8 cellular contexts compared by ENCODE assay signal in genomic region chr7:129169705-129170319, GRCh38. TPM values are rescaled to one million over a fixed set of nuclear protein-coding genes. Genes with fewer than 3 reads are reported as not detected.
DNase-seq lines count a peak whose midpoint lies in the region; ATAC-seq and TF ChIP-seq lines count a peak whose summit lies in the region.

No MANE protein-coding gene starts in this region.

- H3K27me3 ChIP-seq in iPS-15b (ENCODE audit: control insufficient read depth, insufficient read depth, low read length), result no peaks in the 10 kb centered on the region
- H3K27me3 ChIP-seq in thoracic aorta (replicated peaks; ENCODE audit: insufficient read depth), result no peaks in the 10 kb centered on the region

- peak overlapping the region; percentile 64 for H3K4me3 ChIP-seq in iPS-15b (ENCODE audit: low read depth, low read length)
- H3K4me3 ChIP-seq in thoracic aorta, result peak overlapping the region; percentile 80

- H3K9me3 ChIP-seq in iPS-15b (ENCODE audit: control insufficient read depth, insufficient read depth, low read length) (no peaks in the 10 kb centered on the region), thoracic aorta (no peaks in the 10 kb centered on the region)

- H3K9ac ChIP-seq in iPS-15b (ENCODE audit: low read depth, low read length), result peak overlapping the region; percentile 90

- TF ChIP-seq CTCF in thoracic aorta (IDR thresholded peaks at IDR 0.05), result no peak

- H3K4me1 ChIP-seq in iPS-15b (ENCODE audit: control insufficient read depth, insufficient read depth, low read length) (peaks cover 11% of the 10 kb centered on the region), thoracic aorta (ENCODE audit: control insufficient read depth in 1 of 2, low read depth in 2 of 2) (peaks cover 4 to 15% of the 10 kb centered on the region in 2 donors)

- H3K36me3 ChIP-seq in iPS-15b (ENCODE audit: control insufficient read depth, insufficient read depth, low read length) (no peaks in the 10 kb centered on the region), thoracic aorta (no peaks in the 10 kb centered on the region)

- peak; percentile 53 to 57 for DNase-seq in activated T-cell treated with anti-CD3 and anti-CD28 coated beads, Interleukin-2, amount 50 U/mL, for 48 hours
- DNase-seq in thoracic aorta (ENCODE audit: low spot score), result no peak
- no peak for DNase-seq in NCI-H2081 treated with DMSO at 0.1 percent for 48 hours (lab: John Stamatoyannopoulos, UW)
- DNase-seq in NCI-H526 treated with DMSO at 0.1 percent for 48 hours (lab: John Stamatoyannopoulos, UW), result no peak

- peak; percentile 51 for ATAC-seq in GM18519 (IDR thresholded peaks at IDR 0.05; ENCODE audit: low FRiP score, unreplicated experiment)
- peak; percentile 59 for ATAC-seq in HG02884 (IDR thresholded peaks at IDR 0.05; ENCODE audit: unreplicated experiment)
- ATAC-seq in thoracic aorta (ENCODE audit: insufficient number of reproducible peaks, low FRiP score, low read depth), result no peak
- no peak for ATAC-seq in HG03520 (IDR thresholded peaks at IDR 0.05; ENCODE audit: unreplicated experiment)

- peak overlapping the region in 1 of 2 donors; percentile 35 for H3K27ac ChIP-seq in thoracic aorta

RNA-seq across cellular contexts. Expression of gene SMO, which starts 18.6 kb away (rescaled TPM):
- 10 to 100 TPM in 1 of 2 donors, 1 to 10 TPM in 1; 8.7 to 16.4 TPM for total RNA-seq in thoracic aorta

RNA-seq across cellular contexts. Expression of gene TSPAN33, which starts 25.3 kb away (rescaled TPM):
- total RNA-seq in thoracic aorta, result 10 to 100 TPM in 1 of 2 donors, 1 to 10 TPM in 1; 6.3 to 14.1 TPM

RNA-seq across cellular contexts. Expression of gene AHCYL2, which starts 55.0 kb away (rescaled TPM):
- 10 to 100 TPM; 28.3 to 31.4 TPM for total RNA-seq in thoracic aorta

Comparison
In these comparisons a context has a peak if more than half of its experiments do, and no peak if none do; other contexts are left out.
1. ATAC-seq: peak in GM18519 (single experiment) and HG02884 (single experiment); none in thoracic aorta (single experiment) and HG03520 (single experiment).
2. DNase-seq: peak in activated T-cell treated with anti-CD3 and anti-CD28 coated beads, Interleukin-2, amount 50 U/mL, for 48 hours (2 of 2); none in thoracic aorta (single experiment), NCI-H2081 treated with DMSO at 0.1 percent for 48 hours (single experiment) and NCI-H526 treated with DMSO at 0.1 percent for 48 hours (single experiment).